In genomic region chr17:42361781-42362186, GRCh38 we compare ENCODE assay signal across 11 cellular contexts. TPM values are rescaled to one million over a fixed set of nuclear protein-coding genes. Genes with fewer than 3 reads are reported as not detected.
DNase-seq lines count a peak whose midpoint lies in the region; ATAC-seq and TF ChIP-seq lines count a peak whose summit lies in the region.
"Had no signal": no experiment of that assay in that cellular context is flagged by ENCODE, and none has a peak within 500 bp of the region (broad histone marks: within the 10 kb centered on the region; RNA-seq: fewer than 3 reads in every experiment).

No MANE protein-coding gene starts in this region.

- DNase-seq in CD14-positive monocyte (ENCODE audit: low spot score) (no peak), SK-MEL-5 (ENCODE audit: low read depth, low spot score) (peak; percentile 46), adrenal gland (peak in 6 of 7 donors; percentile 55 to 71 (median 68)), natural killer cell (peak; percentile 28), RWPE1 (ENCODE audit: low spot score) (no peak), NCI-H2196 treated with DMSO at 0.1 percent for 48 hours (lab: John Stamatoyannopoulos, UW; ENCODE audit: unreplicated experiment) (no peak), OCI-M1 (lab: John Stamatoyannopoulos, UW) (no peak)
- DNase-seq: DND-41, HFFc6, NCI-H82 had no signal

- no peak overlapping the region for H3K4me3 ChIP-seq in adrenal gland

- no peak for TF ChIP-seq POLR2A in adrenal gland (IDR thresholded peaks at IDR 0.05)

- peak overlapping the region in 4 of 7 donors; percentile 9 to 69 (median 38) for H3K27ac Mint-ChIP-seq in CD14-positive monocyte
- H3K27ac Mint-ChIP-seq in natural killer cell: peak overlapping the region; percentile 66 to 79
- H3K27ac Mint-ChIP-seq: HFFc6 had no signal

- ATAC-seq in natural killer cell (peak; percentile 81 to 92 (median 87)), HG03025 (IDR thresholded peaks at IDR 0.05; ENCODE audit: low FRiP score, unreplicated experiment) (no peak)

- TF ChIP-seq CTCF in CD14-positive monocyte (IDR thresholded peaks at IDR 0.05) (no peak), adrenal gland (IDR thresholded peaks at IDR 0.05) (no peak), natural killer cell (IDR thresholded peaks at IDR 0.05) (no peak), RWPE1 (conservative IDR thresholded peaks at IDR 0.05; ENCODE audit: low read depth) (no peak)

- no peaks in the 10 kb centered on the region for H3K9me3 ChIP-seq in adrenal gland (replicated peaks in 1 of 3)

- H3K27ac ChIP-seq in adrenal gland (peak overlapping the region in 4 of 5 donors; percentile 6 to 89 (median 61)), RWPE1 (no peak overlapping the region)

- intact Hi-C loops in CD14-positive monocyte (cut with micrococcal nuclease) (loop anchor here in 1 of 2 donors (5.0 kb wide), 1 partner anchor 41 kb away; no protein-coding TSS in a partner anchor), adrenal gland (cut with DNase I) (no loop called here), natural killer cell (cut with micrococcal nuclease) (loop anchor here (1.0 kb wide), 1 partner anchor 27 kb away; the partner anchor contains the start of gene STAT3)

- H3K36me3 Mint-ChIP-seq in CD14-positive monocyte: peaks cover 19 to 22% of the 10 kb centered on the region in 2 donors
- no peaks in the 10 kb centered on the region for H3K36me3 Mint-ChIP-seq in natural killer cell

- WGBS in adrenal gland, 4 donors: 26 to 40% (median 29%) methylated on average over 1 to 2 of the region's 2 CpGs

- in situ Hi-C loops in SK-MEL-5 (cut with HindIII; ENCODE audit: low pct_unique_long_range_greater_than_20kb, low sequenced_read_pairs): no loop called here

- POLR2A ChIA-PET in RWPE1 (lab: Yijun Ruan, JAX; ENCODE audit: low non-redundant PET): interaction anchor here (0.6 kb wide), 1 partner anchor 27 kb away, joined by 3 read pairs; no protein-coding TSS in a partner anchor

- H3K27me3 ChIP-seq in adrenal gland: no peaks in the 10 kb centered on the region

- H3K9me3 Mint-ChIP-seq in CD14-positive monocyte (no peaks in the 10 kb centered on the region), natural killer cell (no peaks in the 10 kb centered on the region)
- H3K9me3 Mint-ChIP-seq: HFFc6 had no signal

- no peaks in the 10 kb centered on the region for H3K36me3 ChIP-seq in adrenal gland (replicated peaks in 1 of 2)

- H3K4me1 ChIP-seq in adrenal gland (replicated peaks in 1 of 2): peaks cover 19 to 75% of the 10 kb centered on the region in 2 donors

- no peaks in the 10 kb centered on the region for H3K27me3 Mint-ChIP-seq in CD14-positive monocyte (ENCODE audit: low read depth in 3 of 3)
- no peaks in the 10 kb centered on the region for H3K27me3 Mint-ChIP-seq in natural killer cell (ENCODE audit: low read depth in 2 of 2)

- CTCF ChIA-PET in RWPE1 (lab: Yijun Ruan, JAX): interaction anchor here (1.3 kb wide), 1 partner anchor 44 kb away, joined by 5 read pairs; no protein-coding TSS in a partner anchor

- H3K4me3 Mint-ChIP-seq in CD14-positive monocyte: no peak overlapping the region
- peak overlapping the region; percentile 65 for H3K4me3 Mint-ChIP-seq in natural killer cell
- H3K4me3 Mint-ChIP-seq: HFFc6 had no signal

- H3K4me1 Mint-ChIP-seq in CD14-positive monocyte: peaks cover 68% of the 10 kb centered on the region
- peaks cover 64% of the 10 kb centered on the region in 2 donors for H3K4me1 Mint-ChIP-seq in natural killer cell

RNA-seq across cellular contexts. Expression of gene STAT3, which starts 26.5 kb away (rescaled TPM):
- polyA plus RNA-seq in CD14-positive monocyte (100 to 1,000 TPM; 110 to 155 TPM), adrenal gland (100 to 1,000 TPM in 1 of 3 donors, 10 to 100 TPM in 2; 49.0 to 132 (median 49.3) TPM)
- total RNA-seq in SK-MEL-5 (2014; rRNA removed; shearing (Covaris generic)): 99.5 and 103 TPM in 2 replicates
- 141 and 176 TPM in 2 replicates for polyA plus RNA-seq in SK-MEL-5 (2015; cell fraction: cytosol; rRNA removed)
- polyA plus RNA-seq in SK-MEL-5 (2015; cell fraction: nucleus; rRNA removed): 117 and 121 TPM in 2 replicates
- total RNA-seq in adrenal gland (100 to 1,000 TPM; 132 to 282 (median 196) TPM), natural killer cell (100 to 1,000 TPM; 190 to 246 (median 206) TPM)

Comparison
In these comparisons a context has a peak if more than half of its experiments do, and no peak if none do; other contexts are left out.
1. DNase-seq: peak in SK-MEL-5 (single experiment), adrenal gland (6 of 7) and natural killer cell (single experiment); none in CD14-positive monocyte (single experiment), RWPE1 (single experiment), NCI-H2196 treated with DMSO at 0.1 percent for 48 hours (single experiment) and OCI-M1 (single experiment).